Comparison of ENCODE assay signal across 21 cellular contexts in genomic region chr10:63672491-63672890, GRCh38.
A peak's percentile ranks its signal among the peaks of the same experiment; 100 is the strongest.
DNase-seq lines count a peak whose midpoint lies in the region; ATAC-seq, FAIRE-seq and TF ChIP-seq lines count a peak whose summit lies in the region.
"Had no signal": no experiment of that assay in that cellular context is flagged by ENCODE, and none has a peak within 500 bp of the region (broad histone marks: within the 10 kb centered on the region; RNA-seq: fewer than 3 reads in every experiment).

No MANE protein-coding gene starts in this region.

- no peak for TF ChIP-seq CTCF in endothelial cell of umbilical vein (IDR thresholded peaks at IDR 0.05; ENCODE audit: extremely low read depth in 1 of 2, insufficient read depth in 1 of 2, low read depth in 1 of 2, low read length in 2 of 2)

- H3K9me1 ChIP-seq in endothelial cell of umbilical vein (replicated peaks; ENCODE audit: control insufficient read depth, extremely low read depth, insufficient read depth, low read length): no peaks in the 10 kb centered on the region

- no peak for TF ChIP-seq POLR2A in endothelial cell of umbilical vein (IDR thresholded peaks at IDR 0.05; ENCODE audit: low read depth, low read length)

- H3K79me2 ChIP-seq in endothelial cell of umbilical vein (ENCODE audit: control insufficient read depth, insufficient read depth, low read length): no peaks in the 10 kb centered on the region

- no peaks in the 10 kb centered on the region for H4K20me1 ChIP-seq in endothelial cell of umbilical vein (replicated peaks; ENCODE audit: control insufficient read depth, extremely low read depth, insufficient read depth, low read length)

- peak overlapping the region in 1 of 3 experiments; percentile 11 for H3K4me3 ChIP-seq in endothelial cell of umbilical vein (replicated peaks in 1 of 3; ENCODE audit: insufficient read depth in 1 of 3, low read depth in 1 of 3, low read length in 3 of 3)
- H3K4me3 ChIP-seq: tibial nerve had no signal

- H3K4me1 ChIP-seq in endothelial cell of umbilical vein (ENCODE audit: control insufficient read depth, extremely low read depth, insufficient read depth, low read length): peaks cover 38% of the 10 kb centered on the region

- H3K27ac ChIP-seq in endothelial cell of umbilical vein (ENCODE audit: insufficient read depth, low read depth, low read length): peak overlapping the region; percentile 77
- H3K27ac ChIP-seq: neutrophil had no signal

- intact Hi-C loops in endothelial cell of umbilical vein (cut with micrococcal nuclease) (no loop called here), sciatic nerve (cut with DNase I) (no loop called here)

- DNase-seq in DMS153 treated with DMSO at 0.1 percent for 48 hours (lab: John Stamatoyannopoulos, UW; ENCODE audit: unreplicated experiment) (peak; percentile 9), NCI-H69 (lab: John Stamatoyannopoulos, UW) (peak; percentile 67), endothelial cell of umbilical vein (ENCODE audit: low read depth, low spot score) (no peak), sciatic nerve (ENCODE audit: low spot score) (no peak), anterior cingulate cortex (lab: John Stamatoyannopoulos, UW) (no peak), hepatic stellate cell (ENCODE audit: low spot score) (no peak)
- no peak for DNase-seq in activated CD8-positive, alpha-beta memory T cell treated with anti-CD3 and anti-CD28 coated beads for 24 hours
- DNase-seq: activated CD4-positive, alpha-beta memory T cell treated with anti-CD3 and anti-CD28 coated beads for 36 hours; activated naive CD4-positive, alpha-beta T cell treated with anti-CD3 and anti-CD28 coated beads, Interleukin-2, amount 10 ng/mL, durations not matched to agents 7 days and 5 days; activated T-cell treated with anti-CD3 and anti-CD28 coated beads, Interleukin-2, amount 50 U/mL, for 1 hour; AML-193; Calu3; NCI-H1092 treated with DMSO at 0.1 percent for 48 hours; NCI-H2081 treated with DMSO at 0.1 percent for 48 hours; NCI-H526; stimulated activated naive B cell treated with anti-CD40 and anti-IgM and Interleukin-4, amounts not matched to agents 10 μg/mL and 1 μg/mL and 100 μg/mL, for 72 hours; T-helper 2 cell had no signal

- FAIRE-seq in endothelial cell of umbilical vein (lab: Jason Lieb, UNC): no peak
- FAIRE-seq: astrocyte, colon had no signal

- CTCF ChIA-PET in endothelial cell of umbilical vein (lab: Charles Lee): interaction anchor here (1.4 to 3.6 kb wide), 5 partner anchors 9 to 47 kb away, joined by 3 to 32 read pairs (median 10); no protein-coding TSS in a partner anchor

- no peaks in the 10 kb centered on the region for H3K9me3 ChIP-seq in endothelial cell of umbilical vein (replicated peaks; ENCODE audit: control insufficient read depth, insufficient read depth, low read length)
- H3K9me3 ChIP-seq: neutrophil, tibial nerve had no signal

- peak overlapping the region; percentile 34 for H3K9ac ChIP-seq in endothelial cell of umbilical vein (replicated peaks; ENCODE audit: extremely low read depth, insufficient read depth, low read length)

- POLR2A ChIA-PET in endothelial cell of umbilical vein (lab: Charles Lee): interaction anchor here (0.6 kb wide), 1 partner anchor 24 kb away, joined by 3 read pairs; no protein-coding TSS in a partner anchor

- H3K4me2 ChIP-seq in endothelial cell of umbilical vein (ENCODE audit: insufficient read depth, low read length): peak overlapping the region; percentile 72

- dilution Hi-C loops in endothelial cell of umbilical vein (cut with MboI; ENCODE audit: extremely low pct_ligation_motif_present, low sequenced_read_pairs): no loop called here

- BruUV-seq in endothelial cell of umbilical vein (replicated peaks; lab: Mats Ljungman, UMichigan): no TSS peak

- ATAC-seq in sciatic nerve: peak; percentile 18
- ATAC-seq: stimulated activated naive B cell treated with anti-CD40 and anti-IgM and Interleukin-4, amounts not matched to agents 10 μg/mL and 1 μg/mL and 100 μg/mL, for 72 hours had no signal

- peak overlapping the region; percentile 81 for H2AFZ ChIP-seq in endothelial cell of umbilical vein (ENCODE audit: low read depth, low read length)

- no peaks in the 10 kb centered on the region for H3K27me3 ChIP-seq in endothelial cell of umbilical vein (ENCODE audit: control insufficient read depth in 2 of 2, insufficient read depth in 2 of 2, low read length in 2 of 2)
- H3K27me3 ChIP-seq: neutrophil, tibial nerve had no signal

- no peaks in the 10 kb centered on the region for H3K36me3 ChIP-seq in endothelial cell of umbilical vein (ENCODE audit: control insufficient read depth in 2 of 2, extremely low read depth in 1 of 2, insufficient read depth in 2 of 2, low read length in 2 of 2)
- H3K36me3 ChIP-seq: neutrophil, tibial nerve had no signal

TF ChIP-seq in endothelial cell of umbilical vein, 7 proteins besides CTCF, POLR2A, EP300 and RAD21:
- TF ChIP-seq POLR2AphosphoS5 (IDR thresholded peaks at IDR 0.05; ENCODE audit: insufficient read depth, low read depth, low read length) (no peak), EZH2 (IDR thresholded peaks at IDR 0.05; ENCODE audit: borderline replicate concordance, low read depth, low read length, severe bottlenecking) (no peak), GATA2 (IDR thresholded peaks at IDR 0.05; ENCODE audit: insufficient read depth, insufficient read length, low read depth, low read length) (no peak), FOS (IDR thresholded peaks at IDR 0.05; ENCODE audit: borderline replicate concordance, insufficient read depth, low read length) (no peak), MYC (IDR thresholded peaks at IDR 0.05; ENCODE audit: low read depth, low read length) (no peak), JUN (IDR thresholded peaks at IDR 0.05; ENCODE audit: borderline replicate concordance, insufficient read depth, insufficient read length, low read depth) (no peak), MAX (IDR thresholded peaks at IDR 0.05; ENCODE audit: insufficient read depth, insufficient read length) (no peak)

Comparison
In these comparisons a context has a peak if more than half of its experiments do, and no peak if none do; other contexts are left out.
1. DNase-seq: peak in DMS153 treated with DMSO at 0.1 percent for 48 hours (single experiment) and NCI-H69 (single experiment); none in endothelial cell of umbilical vein (single experiment), sciatic nerve (single experiment), anterior cingulate cortex (0 of 58), activated CD8-positive, alpha-beta memory T cell treated with anti-CD3 and anti-CD28 coated beads for 24 hours (single experiment) and hepatic stellate cell (single experiment).